ENCODE assay signal across 2 cellular contexts in the genomic region with DNA sequence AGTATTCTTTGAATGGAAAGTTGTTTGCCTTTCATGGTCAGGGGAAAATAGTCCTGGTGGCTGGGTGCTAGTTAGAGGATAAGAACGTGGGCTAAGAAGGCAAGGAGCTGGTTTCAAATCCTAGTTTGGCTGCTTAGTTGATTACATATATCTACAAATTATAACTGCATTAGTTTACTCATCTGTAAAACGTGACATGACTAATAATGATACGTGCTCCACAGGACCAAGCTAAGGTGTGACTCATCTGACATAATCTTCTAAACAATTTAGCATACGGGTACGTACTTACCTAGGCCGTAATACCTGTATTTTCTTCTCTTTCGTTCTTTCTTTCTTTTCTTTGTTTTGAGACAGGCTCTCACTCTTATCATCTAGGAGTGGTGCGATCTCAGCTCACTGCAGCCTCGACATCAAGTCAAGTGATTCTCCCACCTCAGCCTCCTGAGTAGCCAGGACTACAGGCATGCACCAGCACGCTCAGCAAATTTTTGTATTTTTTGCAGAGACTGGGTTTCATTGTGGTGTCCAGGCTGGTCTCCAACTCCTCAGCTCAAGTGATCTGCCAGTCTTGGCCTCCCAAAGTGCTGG.
TF ChIP-seq lines count a peak whose summit lies in the region.

No MANE protein-coding gene starts in this region.

TF ChIP-seq in HCT116, 20 proteins besides CTCF, POLR2A, EP300 and RAD21 (continued from another document):
- TF ChIP-seq ELF1 (IDR thresholded peaks at IDR 0.05; ENCODE audit: borderline replicate concordance, low read depth) (0 out of 2 replicates have a peak, but pooled peaks have one; percentile 1), SIN3A (IDR thresholded peaks at IDR 0.05; ENCODE audit: low read depth) (no peak), ZNF274 (IDR thresholded peaks at IDR 0.05; ENCODE audit: low read depth, low read length) (no peak), SP1 (IDR thresholded peaks at IDR 0.05; ENCODE audit: low read depth) (peak; percentile 55), CBX3 (IDR thresholded peaks at IDR 0.05; ENCODE audit: low read depth) (0 out of 2 replicates have a peak, but pooled peaks have one; percentile 56), EZH2 (IDR thresholded peaks at IDR 0.05) (no peak), EGR1 (IDR thresholded peaks at IDR 0.05; ENCODE audit: low read depth) (no peak), CEBPB (IDR thresholded peaks at IDR 0.05; ENCODE audit: low read depth) (peak; percentile 16; the same call in 1 of the 2 replicates), YY1 (IDR thresholded peaks at IDR 0.05; ENCODE audit: extremely low read depth, insufficient replicate concordance, low read depth, low read length) (no peak), ZFX (IDR thresholded peaks at IDR 0.05) (no peak), SRF (IDR thresholded peaks at IDR 0.05; ENCODE audit: low read depth) (no peak)
- TF ChIP-seq, protein P1, sequence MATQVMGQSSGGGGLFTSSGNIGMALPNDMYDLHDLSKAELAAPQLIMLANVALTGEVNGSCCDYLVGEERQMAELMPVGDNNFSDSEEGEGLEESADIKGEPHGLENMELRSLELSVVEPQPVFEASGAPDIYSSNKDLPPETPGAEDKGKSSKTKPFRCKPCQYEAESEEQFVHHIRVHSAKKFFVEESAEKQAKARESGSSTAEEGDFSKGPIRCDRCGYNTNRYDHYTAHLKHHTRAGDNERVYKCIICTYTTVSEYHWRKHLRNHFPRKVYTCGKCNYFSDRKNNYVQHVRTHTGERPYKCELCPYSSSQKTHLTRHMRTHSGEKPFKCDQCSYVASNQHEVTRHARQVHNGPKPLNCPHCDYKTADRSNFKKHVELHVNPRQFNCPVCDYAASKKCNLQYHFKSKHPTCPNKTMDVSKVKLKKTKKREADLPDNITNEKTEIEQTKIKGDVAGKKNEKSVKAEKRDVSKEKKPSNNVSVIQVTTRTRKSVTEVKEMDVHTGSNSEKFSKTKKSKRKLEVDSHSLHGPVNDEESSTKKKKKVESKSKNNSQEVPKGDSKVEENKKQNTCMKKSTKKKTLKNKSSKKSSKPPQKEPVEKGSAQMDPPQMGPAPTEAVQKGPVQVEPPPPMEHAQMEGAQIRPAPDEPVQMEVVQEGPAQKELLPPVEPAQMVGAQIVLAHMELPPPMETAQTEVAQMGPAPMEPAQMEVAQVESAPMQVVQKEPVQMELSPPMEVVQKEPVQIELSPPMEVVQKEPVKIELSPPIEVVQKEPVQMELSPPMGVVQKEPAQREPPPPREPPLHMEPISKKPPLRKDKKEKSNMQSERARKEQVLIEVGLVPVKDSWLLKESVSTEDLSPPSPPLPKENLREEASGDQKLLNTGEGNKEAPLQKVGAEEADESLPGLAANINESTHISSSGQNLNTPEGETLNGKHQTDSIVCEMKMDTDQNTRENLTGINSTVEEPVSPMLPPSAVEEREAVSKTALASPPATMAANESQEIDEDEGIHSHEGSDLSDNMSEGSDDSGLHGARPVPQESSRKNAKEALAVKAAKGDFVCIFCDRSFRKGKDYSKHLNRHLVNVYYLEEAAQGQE (IDR thresholded peaks at IDR 0.05; ENCODE audit: low read depth) = no peak
- TF ChIP-seq, protein P2, sequence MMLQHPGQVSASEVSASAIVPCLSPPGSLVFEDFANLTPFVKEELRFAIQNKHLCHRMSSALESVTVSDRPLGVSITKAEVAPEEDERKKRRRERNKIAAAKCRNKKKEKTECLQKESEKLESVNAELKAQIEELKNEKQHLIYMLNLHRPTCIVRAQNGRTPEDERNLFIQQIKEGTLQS (IDR thresholded peaks at IDR 0.05) = 0 out of 2 replicates have a peak, but pooled peaks have one; percentile 0
- TF ChIP-seq, protein P3, sequence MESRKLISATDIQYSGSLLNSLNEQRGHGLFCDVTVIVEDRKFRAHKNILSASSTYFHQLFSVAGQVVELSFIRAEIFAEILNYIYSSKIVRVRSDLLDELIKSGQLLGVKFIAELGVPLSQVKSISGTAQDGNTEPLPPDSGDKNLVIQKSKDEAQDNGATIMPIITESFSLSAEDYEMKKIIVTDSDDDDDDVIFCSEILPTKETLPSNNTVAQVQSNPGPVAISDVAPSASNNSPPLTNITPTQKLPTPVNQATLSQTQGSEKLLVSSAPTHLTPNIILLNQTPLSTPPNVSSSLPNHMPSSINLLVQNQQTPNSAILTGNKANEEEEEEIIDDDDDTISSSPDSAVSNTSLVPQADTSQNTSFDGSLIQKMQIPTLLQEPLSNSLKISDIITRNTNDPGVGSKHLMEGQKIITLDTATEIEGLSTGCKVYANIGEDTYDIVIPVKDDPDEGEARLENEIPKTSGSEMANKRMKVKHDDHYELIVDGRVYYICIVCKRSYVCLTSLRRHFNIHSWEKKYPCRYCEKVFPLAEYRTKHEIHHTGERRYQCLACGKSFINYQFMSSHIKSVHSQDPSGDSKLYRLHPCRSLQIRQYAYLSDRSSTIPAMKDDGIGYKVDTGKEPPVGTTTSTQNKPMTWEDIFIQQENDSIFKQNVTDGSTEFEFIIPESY (IDR thresholded peaks at IDR 0.05; ENCODE audit: extremely low read depth, insufficient replicate concordance, low read length) = peak; percentile 18
- TF ChIP-seq, protein P4, sequence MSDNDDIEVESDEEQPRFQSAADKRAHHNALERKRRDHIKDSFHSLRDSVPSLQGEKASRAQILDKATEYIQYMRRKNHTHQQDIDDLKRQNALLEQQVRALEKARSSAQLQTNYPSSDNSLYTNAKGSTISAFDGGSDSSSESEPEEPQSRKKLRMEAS (IDR thresholded peaks at IDR 0.05) = no peak; the same call in 1 of the 2 replicates

TF ChIP-seq in HEK293T, 16 proteins besides CTCF, POLR2A, EP300 and RAD21 (continued from another document):
- TF ChIP-seq, protein P5, sequence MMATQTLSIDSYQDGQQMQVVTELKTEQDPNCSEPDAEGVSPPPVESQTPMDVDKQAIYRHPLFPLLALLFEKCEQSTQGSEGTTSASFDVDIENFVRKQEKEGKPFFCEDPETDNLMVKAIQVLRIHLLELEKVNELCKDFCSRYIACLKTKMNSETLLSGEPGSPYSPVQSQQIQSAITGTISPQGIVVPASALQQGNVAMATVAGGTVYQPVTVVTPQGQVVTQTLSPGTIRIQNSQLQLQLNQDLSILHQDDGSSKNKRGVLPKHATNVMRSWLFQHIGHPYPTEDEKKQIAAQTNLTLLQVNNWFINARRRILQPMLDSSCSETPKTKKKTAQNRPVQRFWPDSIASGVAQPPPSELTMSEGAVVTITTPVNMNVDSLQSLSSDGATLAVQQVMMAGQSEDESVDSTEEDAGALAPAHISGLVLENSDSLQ (IDR thresholded peaks at IDR 0.05) = no peak
- TF ChIP-seq FOXM1 (IDR thresholded peaks at IDR 0.05; ENCODE audit: borderline replicate concordance) = no peak
- TF ChIP-seq NFRKB (IDR thresholded peaks at IDR 0.05) = no peak
- TF ChIP-seq SUZ12 (IDR thresholded peaks at IDR 0.05) = no peak
- TF ChIP-seq CTBP1 (IDR thresholded peaks at IDR 0.05; ENCODE audit: borderline replicate concordance) = no peak
- no peak for TF ChIP-seq TARDBP (IDR thresholded peaks at IDR 0.05)
- no peak for TF ChIP-seq FOXK2 (IDR thresholded peaks at IDR 0.05)
- no peak for TF ChIP-seq ELF4 (IDR thresholded peaks at IDR 0.05)
- no peak for TF ChIP-seq FOXA1 (IDR thresholded peaks at IDR 0.05)
- no peak for TF ChIP-seq BHLHE40 (IDR thresholded peaks at IDR 0.05; ENCODE audit: borderline replicate concordance)
- TF ChIP-seq LEF1 (IDR thresholded peaks at IDR 0.05; ENCODE audit: borderline replicate concordance) = no peak
- no peak for TF ChIP-seq SP1 (IDR thresholded peaks at IDR 0.05)
